In genomic region chr10:6274504-6274903, GRCh38 we compare ENCODE assay signal across 9 cellular contexts.
DNase-seq lines count a peak whose midpoint lies in the region; ATAC-seq, FAIRE-seq and TF ChIP-seq lines count a peak whose summit lies in the region.
"Had no signal": no experiment of that assay in that cellular context is flagged by ENCODE, and none has a peak within 500 bp of the region (broad histone marks: within the 10 kb centered on the region; RNA-seq: fewer than 3 reads in every experiment).

No MANE protein-coding gene starts in this region.

- H3K9ac ChIP-seq in K562 (ENCODE audit: insufficient read depth in 1 of 2, low read depth in 2 of 2, low read length in 2 of 2): no peak overlapping the region

- no peak overlapping the region for H3K4me3 Mint-ChIP-seq in naive thymus-derived CD8-positive, alpha-beta T cell

- H3K9me1 ChIP-seq in K562 (ENCODE audit: control insufficient read depth, insufficient read depth, low read length): no peaks in the 10 kb centered on the region

- TF ChIP-seq RAD21 in K562 (CRISPR knock-in tag; conservative IDR thresholded peaks at IDR 0.05 in 1 of 2, IDR thresholded peaks at IDR 0.05 in 1 of 2): no peak

- H3K79me2 ChIP-seq in K562 (ENCODE audit: control insufficient read depth, insufficient read depth, low read length): no peaks in the 10 kb centered on the region

- TF ChIP-seq CTCF in left ventricle myocardium inferior (IDR thresholded peaks at IDR 0.05; ENCODE audit: borderline replicate concordance) (no peak), heart left ventricle (IDR thresholded peaks at IDR 0.05) (no peak), K562 (IDR thresholded peaks at IDR 0.05 in 2 of 3, conservative IDR thresholded peaks at IDR 0.05 in 1 of 3; ENCODE audit: insufficient read depth in 2 of 3, low read depth in 1 of 3, low read length in 3 of 3) (no peak)

- POLR2A ChIA-PET in K562 (lab: Yijun Ruan, JAX): interaction anchor here (0.6 to 0.8 kb wide), 2 partner anchors 14 to 577 kb away, joined by 3 to 4 read pairs; no protein-coding TSS in a partner anchor
- POLR2A ChIA-PET in naive thymus-derived CD8-positive, alpha-beta T cell (lab: Charles Lee): interaction anchor here (0.6 to 1.2 kb wide), 4 partner anchors 15 to 111 kb away, joined by 3 to 13 read pairs (median 4); no protein-coding TSS in a partner anchor

- peak overlapping the region; percentile 86; the same call in 1 of the 2 replicates for H2AFZ ChIP-seq in K562 (ENCODE audit: low read depth, low read length)

- peak overlapping the region; percentile 84 for H3K27ac ChIP-seq in left ventricle myocardium inferior (replicated peaks)
- H3K27ac ChIP-seq in heart left ventricle: peak overlapping the region in 6 of 12 donors; percentile 13 to 94 (median 70)
- no peak overlapping the region for H3K27ac ChIP-seq in K562 (ENCODE audit: extremely low read depth, low read depth, low read length)
- H3K27ac ChIP-seq in aorta (ENCODE audit: low read depth in 1 of 2, low read length in 2 of 2): peak overlapping the region; percentile 71 to 99

- intact Hi-C loops in left ventricle myocardium inferior (cut with micrococcal nuclease) (no loop called here), heart left ventricle (cut with DNase I) (no loop called here), K562 (cut with micrococcal nuclease) (no loop called here), aorta (cut with DNase I) (loop anchor here (2.0 to 5.0 kb wide), 4 partner anchors 37 to 126 kb away; no protein-coding TSS in a partner anchor)

- no peaks in the 10 kb centered on the region for H3K36me3 Mint-ChIP-seq in naive thymus-derived CD8-positive, alpha-beta T cell

- no peak overlapping the region for H3K4me2 ChIP-seq in K562 (ENCODE audit: insufficient read depth, low read length)

- H3K4me1 Mint-ChIP-seq in naive thymus-derived CD8-positive, alpha-beta T cell: peaks cover 16 to 46% (median 35%) of the 10 kb centered on the region in 4 donors

- no peaks in the 10 kb centered on the region for H3K36me3 ChIP-seq in left ventricle myocardium inferior
- H3K36me3 ChIP-seq in heart left ventricle: no peaks in the 10 kb centered on the region
- H3K36me3 ChIP-seq in K562 (ENCODE audit: control insufficient read depth, insufficient read depth, low read length): no peaks in the 10 kb centered on the region
- H3K36me3 ChIP-seq in aorta (ENCODE audit: control insufficient read depth in 1 of 2, insufficient read depth in 2 of 2, low read length in 1 of 2): no peaks in the 10 kb centered on the region

- H3K4me1 ChIP-seq in left ventricle myocardium inferior: peaks cover 12% of the 10 kb centered on the region
- peaks cover 0 to 40% (median 7%) of the 10 kb centered on the region in 12 donors for H3K4me1 ChIP-seq in heart left ventricle
- peaks cover 5 to 11% of the 10 kb centered on the region in 2 experiments for H3K4me1 ChIP-seq in K562 (replicated peaks in 1 of 2; ENCODE audit: control insufficient read depth in 2 of 2, insufficient read depth in 2 of 2, low read length in 2 of 2)
- peaks cover 2 to 4% of the 10 kb centered on the region in 2 donors for H3K4me1 ChIP-seq in aorta (ENCODE audit: control insufficient read depth in 1 of 2, insufficient read depth in 2 of 2, low read length in 2 of 2)

- TF ChIP-seq POLR2A in heart left ventricle (IDR thresholded peaks at IDR 0.05) (no peak), K562 (conservative IDR thresholded peaks at IDR 0.05) (no peak)

- TF ChIP-seq EP300 in K562 (IDR thresholded peaks at IDR 0.05; ENCODE audit: low read length): no peak

- in situ Hi-C loops in K562 (cut with MboI): no loop called here

- peaks cover 0 to 1% (median 0%) of the 10 kb centered on the region in 9 donors for H3K9me3 Mint-ChIP-seq in naive thymus-derived CD8-positive, alpha-beta T cell

- DNase-seq in left ventricle myocardium inferior: no peak
- DNase-seq in heart left ventricle: no peak
- no peak for DNase-seq in K562 (ENCODE audit: extremely low read depth in 1 of 4, low spot score in 3 of 4)
- DNase-seq in naive thymus-derived CD8-positive, alpha-beta T cell: no peak
- DNase-seq in aorta: no peak
- DNase-seq in germinal center (ENCODE audit: low spot score): no peak
- no peak for DNase-seq in hippocampal formation (lab: John Stamatoyannopoulos, UW)
- DNase-seq: NCI-H2081 had no signal

- ATAC-seq in heart left ventricle (no peak), K562 (no peak), aorta (ENCODE audit: low FRiP score) (no peak), GM21423 (IDR thresholded peaks at IDR 0.05; ENCODE audit: unreplicated experiment) (no peak)
- ATAC-seq in naive thymus-derived CD8-positive, alpha-beta T cell: no peak

- no peaks in the 10 kb centered on the region for H3K27me3 Mint-ChIP-seq in naive thymus-derived CD8-positive, alpha-beta T cell

- CTCF ChIA-PET in K562 (lab: Yijun Ruan, JAX; ENCODE audit: low intra/inter-chr PET ratio): no interaction called here

- 95 to 97% (median 96%) methylated on average over 7 of the region's 7 CpGs for WGBS in heart left ventricle, 4 donors
- 36% methylated on average over 7 of the region's 7 CpGs for WGBS in K562 (ENCODE audit: insufficient coverage, low coverage, missing lambda C conversion rate)
- WGBS in aorta, 2 donors: 94 to 96% methylated on average over 7 of the region's 7 CpGs

- no peaks in the 10 kb centered on the region for H3K27me3 ChIP-seq in left ventricle myocardium inferior (ENCODE audit: low read depth)
- H3K27me3 ChIP-seq in heart left ventricle: no peaks in the 10 kb centered on the region
- peaks cover 0 to 6% of the 10 kb centered on the region in 2 experiments; a peak in 1 of 5 replicates for H3K27me3 ChIP-seq in K562 (ENCODE audit: control insufficient read depth in 2 of 2, insufficient read depth in 2 of 2, low read length in 2 of 2)
- H3K27me3 ChIP-seq in aorta (ENCODE audit: control insufficient read depth in 1 of 2, insufficient read depth in 2 of 2, low read length in 1 of 2): no peaks in the 10 kb centered on the region

- peak overlapping the region in 6 of 10 donors; percentile 58 to 97 (median 90) for H3K27ac Mint-ChIP-seq in naive thymus-derived CD8-positive, alpha-beta T cell

- FAIRE-seq in K562 (lab: Jason Lieb, UNC): no peak

- H3K4me3 ChIP-seq in left ventricle myocardium inferior (no peak overlapping the region), heart left ventricle (no peak overlapping the region), K562 (no peak overlapping the region), aorta (ENCODE audit: low read length in 2 of 2) (no peak overlapping the region)

- H3K9me3 ChIP-seq in left ventricle myocardium inferior (replicated peaks) (no peaks in the 10 kb centered on the region), heart left ventricle (no peaks in the 10 kb centered on the region), K562 (replicated peaks; ENCODE audit: control insufficient read depth, insufficient read depth, low read depth, low read length) (no peaks in the 10 kb centered on the region), aorta (ENCODE audit: control insufficient read depth, low read length) (no peaks in the 10 kb centered on the region)

- H4K20me1 ChIP-seq in K562 (replicated peaks; ENCODE audit: control insufficient read depth, insufficient read depth, low read length): no peaks in the 10 kb centered on the region

- no TSS peak for BruUV-seq in K562 (replicated peaks; lab: Mats Ljungman, UMichigan)

TF ChIP-seq in K562, 482 proteins besides CTCF, POLR2A, EP300 and RAD21 (continues in another document):
- TF ChIP-seq ZNF175 (CRISPR knock-in tag; IDR thresholded peaks at IDR 0.05; ENCODE audit: low read depth) (no peak), SMARCC2 (IDR thresholded peaks at IDR 0.05; ENCODE audit: low read depth) (no peak), ZNF121 (CRISPR knock-in tag; conservative IDR thresholded peaks at IDR 0.05) (peak; percentile 63), BCOR (IDR thresholded peaks at IDR 0.05) (0 out of 2 replicates have a peak, but pooled peaks have one; percentile 10), PRDM10 (IDR thresholded peaks at IDR 0.05; ENCODE audit: partially characterized antibody) (no peak), ZC3H8 (IDR thresholded peaks at IDR 0.05) (no peak), GTF2F1 (IDR thresholded peaks at IDR 0.05; ENCODE audit: low read depth, low read length) (no peak)

Comparison
In these comparisons a context has a peak if more than half of its experiments do, and no peak if none do; other contexts are left out.
1. intact Hi-C loops: an anchor here in aorta (2.0 to 5.0 kb wide); none called in left ventricle myocardium inferior, heart left ventricle and K562.